In the genomic region with DNA sequence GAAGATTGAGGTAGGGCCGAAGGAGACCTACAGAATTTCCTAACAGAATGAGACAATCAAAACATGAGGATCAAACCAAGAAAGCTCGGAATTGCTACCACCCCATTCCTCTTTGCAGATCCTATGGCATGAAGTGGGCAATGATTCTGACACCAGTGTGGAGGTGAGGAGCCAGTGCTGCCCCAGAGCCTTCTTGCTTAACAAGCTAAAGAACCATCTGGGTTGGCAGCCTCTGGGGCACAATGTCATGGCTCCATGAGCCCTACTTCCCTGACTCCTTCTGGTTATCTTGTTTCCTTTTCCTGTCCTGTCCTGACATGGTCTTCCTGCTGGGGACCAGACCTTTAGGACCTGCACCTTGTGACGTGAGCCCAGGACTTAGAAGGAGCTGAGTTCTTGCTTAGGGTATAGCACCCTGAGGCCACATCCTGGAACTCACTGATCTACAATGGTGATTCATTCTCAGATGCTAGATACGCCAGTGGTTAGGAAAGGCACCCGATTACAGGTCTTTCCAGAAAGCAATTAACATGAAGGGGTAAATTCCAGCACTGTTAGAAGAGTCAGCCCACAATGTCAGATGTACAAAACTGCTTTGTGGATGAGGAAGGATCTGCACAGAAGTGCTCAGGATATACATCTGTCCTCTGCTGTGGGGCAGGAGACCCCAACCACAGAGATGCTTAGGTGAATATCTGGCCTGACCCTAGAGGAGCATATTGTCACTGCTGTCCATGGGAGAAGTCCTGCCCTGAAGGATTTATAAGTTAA, we compare ENCODE assay signal across 8 cellular contexts.
DNase-seq lines count a peak whose midpoint lies in the region; ATAC-seq and TF ChIP-seq lines count a peak whose summit lies in the region.

No MANE protein-coding gene starts in this region.

- H2BK12ac ChIP-seq in mesenchymal stem cell (ENCODE audit: low read length in 2 of 2) = peak overlapping the region; percentile 33 to 59

- peaks cover 3% of the 10 kb centered on the region for H3K36me3 Mint-ChIP-seq in activated CD4-positive, alpha-beta T cell treated with anti-CD3 and anti-CD28 coated beads for 36 hours (ENCODE audit: low read depth)
- peaks cover 5% of the 10 kb centered on the region for H3K36me3 Mint-ChIP-seq in activated naive CD8-positive, alpha-beta T cell treated with anti-CD3 and anti-CD28 coated beads, Interleukin-2, amount 10 ng/mL, durations not matched to agents 7 days and 5 days
- H3K36me3 Mint-ChIP-seq in type B pancreatic cell = peaks cover 7% of the 10 kb centered on the region

- H4K8ac ChIP-seq in mesenchymal stem cell (ENCODE audit: low read length) = peak overlapping the region; percentile 59

- H3K4me1 ChIP-seq in mesenchymal stem cell (ENCODE audit: control insufficient read depth, insufficient read depth, low read depth, low read length) = peaks cover 8% of the 10 kb centered on the region

- no peak overlapping the region for H3K4me2 ChIP-seq in mesenchymal stem cell (ENCODE audit: low read length, poor library complexity, severe bottlenecking)

- H3K23ac ChIP-seq in mesenchymal stem cell (ENCODE audit: low read length in 2 of 2) = peak overlapping the region in 1 of 2 experiments; percentile 29

- peak overlapping the region in 1 of 2 experiments; percentile 73 for H3K14ac ChIP-seq in mesenchymal stem cell (ENCODE audit: low read length in 2 of 2)

- H3K18ac ChIP-seq in mesenchymal stem cell (ENCODE audit: low read depth in 1 of 2, low read length in 2 of 2) = peak overlapping the region; percentile 42 to 81

- no peak overlapping the region for H2BK120ac ChIP-seq in mesenchymal stem cell (ENCODE audit: low read depth, low read length)

- POLR2A ChIA-PET in activated CD4-positive, alpha-beta T cell treated with anti-CD3 and anti-CD28 coated beads for 36 hours (lab: Charles Lee) = interaction anchor here (0.9 kb wide), 1 partner anchor 317 kb away, joined by 3 read pairs; no protein-coding TSS in a partner anchor
- POLR2A ChIA-PET in activated naive CD8-positive, alpha-beta T cell treated with anti-CD3 and anti-CD28 coated beads, Interleukin-2, amount 10 ng/mL, durations not matched to agents 7 days and 5 days (lab: Charles Lee) = interaction anchor here (0.8 kb wide), 2 partner anchors 15 to 321 kb away, joined by 3 to 4 read pairs; no protein-coding TSS in a partner anchor

- no peak overlapping the region for H3K9ac ChIP-seq in mesenchymal stem cell (ENCODE audit: low read length)

- H2BK5ac ChIP-seq in mesenchymal stem cell (ENCODE audit: low read depth, low read length, poor library complexity, severe bottlenecking) = no peak overlapping the region

- H4K91ac ChIP-seq in mesenchymal stem cell (ENCODE audit: low read length) = peak overlapping the region; percentile 74

- no peaks in the 10 kb centered on the region for H3K9me3 ChIP-seq in mesenchymal stem cell (ENCODE audit: control insufficient read depth, low read length)

- H3K27ac ChIP-seq in mesenchymal stem cell (ENCODE audit: low read length, poor library complexity, severe bottlenecking) = no peak overlapping the region

- H3K79me1 ChIP-seq in mesenchymal stem cell (replicated peaks; ENCODE audit: low read length, poor library complexity, severe bottlenecking) = no peaks in the 10 kb centered on the region

- no peak overlapping the region for H2AFZ ChIP-seq in mesenchymal stem cell (ENCODE audit: low read depth, low read length)

- peak overlapping the region; percentile 40 to 64 for H3K4ac ChIP-seq in mesenchymal stem cell (ENCODE audit: low read depth in 1 of 2, low read length in 2 of 2)

- H3K4me3 Mint-ChIP-seq in activated CD4-positive, alpha-beta T cell treated with anti-CD3 and anti-CD28 coated beads for 36 hours = no peak overlapping the region
- peak overlapping the region; percentile 32 for H3K4me3 Mint-ChIP-seq in activated naive CD8-positive, alpha-beta T cell treated with anti-CD3 and anti-CD28 coated beads, Interleukin-2, amount 10 ng/mL, durations not matched to agents 7 days and 5 days
- peak overlapping the region; percentile 56 for H3K4me3 Mint-ChIP-seq in type B pancreatic cell

- no peak for TF ChIP-seq CTCF in type B pancreatic cell (conservative IDR thresholded peaks at IDR 0.05)

- peaks cover 34% of the 10 kb centered on the region for H3K4me1 Mint-ChIP-seq in activated CD4-positive, alpha-beta T cell treated with anti-CD3 and anti-CD28 coated beads for 36 hours
- H3K4me1 Mint-ChIP-seq in activated naive CD8-positive, alpha-beta T cell treated with anti-CD3 and anti-CD28 coated beads, Interleukin-2, amount 10 ng/mL, durations not matched to agents 7 days and 5 days = peaks cover 15% of the 10 kb centered on the region
- peaks cover 64% of the 10 kb centered on the region for H3K4me1 Mint-ChIP-seq in type B pancreatic cell (ENCODE audit: unreplicated experiment)

- H2BK15ac ChIP-seq in mesenchymal stem cell (ENCODE audit: low read depth, poor library complexity, severe bottlenecking) = no peak overlapping the region

- WGBS in mesenchymal stem cell = 75% methylated on average over 5 of the region's 5 CpGs

- H3K27ac Mint-ChIP-seq in activated CD4-positive, alpha-beta T cell treated with anti-CD3 and anti-CD28 coated beads for 36 hours = peak overlapping the region; percentile 33
- H3K27ac Mint-ChIP-seq in activated naive CD8-positive, alpha-beta T cell treated with anti-CD3 and anti-CD28 coated beads, Interleukin-2, amount 10 ng/mL, durations not matched to agents 7 days and 5 days = peak overlapping the region; percentile 79
- H3K27ac Mint-ChIP-seq in type B pancreatic cell = peak overlapping the region; percentile 94

- peak; percentile 99 for ATAC-seq in activated CD4-positive, alpha-beta T cell treated with anti-CD3 and anti-CD28 coated beads for 36 hours
- peak; percentile 97 for ATAC-seq in activated naive CD8-positive, alpha-beta T cell treated with anti-CD3 and anti-CD28 coated beads, Interleukin-2, amount 10 ng/mL, durations not matched to agents 7 days and 5 days (ENCODE audit: low read depth)
- ATAC-seq in GM19397 (IDR thresholded peaks at IDR 0.05; ENCODE audit: unreplicated experiment) = no peak

- intact Hi-C loops in activated CD4-positive, alpha-beta T cell treated with anti-CD3 and anti-CD28 coated beads for 36 hours (cut with DNase I, micrococcal nuclease) = no loop called here

- peak; percentile 59 for DNase-seq in activated CD4-positive, alpha-beta T cell treated with anti-CD3 and anti-CD28 coated beads for 36 hours
- DNase-seq in activated CD4-positive, alpha-beta T cell treated with anti-CD3 and anti-CD28 coated beads, Interleukin-2, amount 50 U/mL, for 1 hour = no peak
- peak; percentile 38 for DNase-seq in activated naive CD8-positive, alpha-beta T cell treated with anti-CD3 and anti-CD28 coated beads, Interleukin-2, amount 10 ng/mL, durations not matched to agents 7 days and 5 days
- DNase-seq in mesenchymal stem cell (peak; percentile 70), type B pancreatic cell (ENCODE audit: extremely low spot score, unreplicated experiment) (no peak), NCI-H526 (lab: John Stamatoyannopoulos, UW) (no peak), NAMALWA (ENCODE audit: low spot score) (no peak)

- H3K9me3 Mint-ChIP-seq in activated CD4-positive, alpha-beta T cell treated with anti-CD3 and anti-CD28 coated beads for 36 hours (ENCODE audit: low read depth) = no peaks in the 10 kb centered on the region
- no peaks in the 10 kb centered on the region for H3K9me3 Mint-ChIP-seq in activated naive CD8-positive, alpha-beta T cell treated with anti-CD3 and anti-CD28 coated beads, Interleukin-2, amount 10 ng/mL, durations not matched to agents 7 days and 5 days
- H3K9me3 Mint-ChIP-seq in type B pancreatic cell = peaks cover 10% of the 10 kb centered on the region

- CTCF ChIA-PET in activated CD4-positive, alpha-beta T cell treated with anti-CD3 and anti-CD28 coated beads for 36 hours (lab: Charles Lee) = interaction anchor here (0.6 to 1.9 kb wide), 4 partner anchors 16 to 220 kb away, joined by 3 to 5 read pairs (median 3); no protein-coding TSS in a partner anchor

- no peaks in the 10 kb centered on the region for H3K27me3 Mint-ChIP-seq in activated CD4-positive, alpha-beta T cell treated with anti-CD3 and anti-CD28 coated beads for 36 hours
- H3K27me3 Mint-ChIP-seq in activated naive CD8-positive, alpha-beta T cell treated with anti-CD3 and anti-CD28 coated beads, Interleukin-2, amount 10 ng/mL, durations not matched to agents 7 days and 5 days = no peaks in the 10 kb centered on the region
- H3K27me3 Mint-ChIP-seq in type B pancreatic cell = no peaks in the 10 kb centered on the region

- peaks cover 0 to 2% of the 10 kb centered on the region in 2 experiments for H3K27me3 ChIP-seq in mesenchymal stem cell (ENCODE audit: control insufficient read depth in 1 of 2, insufficient read depth in 1 of 2, low read length in 2 of 2)

- H3K36me3 ChIP-seq in mesenchymal stem cell (ENCODE audit: control insufficient read depth in 1 of 2, insufficient read depth in 2 of 2, low read depth in 1 of 2, low read length in 2 of 2) = no peaks in the 10 kb centered on the region

- peak overlapping the region; percentile 9 for H2AK5ac ChIP-seq in mesenchymal stem cell (ENCODE audit: low read length, severe bottlenecking)

- no peak overlapping the region for H3K4me3 ChIP-seq in mesenchymal stem cell (ENCODE audit: insufficient read depth in 1 of 2, low read depth in 1 of 2, low read length in 2 of 2)

Comparison
In these comparisons a context has a peak if more than half of its experiments do, and no peak if none do; other contexts are left out.
1. DNase-seq: peak in activated CD4-positive, alpha-beta T cell treated with anti-CD3 and anti-CD28 coated beads for 36 hours (single experiment), activated naive CD8-positive, alpha-beta T cell treated with anti-CD3 and anti-CD28 coated beads, Interleukin-2, amount 10 ng/mL, durations not matched to agents 7 days and 5 days (single experiment) and mesenchymal stem cell (single experiment); none in activated CD4-positive, alpha-beta T cell treated with anti-CD3 and anti-CD28 coated beads, Interleukin-2, amount 50 U/mL, for 1 hour (single experiment), type B pancreatic cell (single experiment), NCI-H526 (0 of 2) and NAMALWA (single experiment).
2. H3K27ac Mint-ChIP-seq: peak in every context shown above with its lines; median percentile 94 in type B pancreatic cell; 79 in activated naive CD8-positive, alpha-beta T cell treated with anti-CD3 and anti-CD28 coated beads, Interleukin-2, amount 10 ng/mL, durations not matched to agents 7 days and 5 days; 33 in activated CD4-positive, alpha-beta T cell treated with anti-CD3 and anti-CD28 coated beads for 36 hours.